8 cellular contexts compared by ENCODE assay signal in genomic region chr2:105746177-105747080, GRCh38. TPM values are rescaled to one million over a fixed set of nuclear protein-coding genes. Genes with fewer than 3 reads are reported as not detected.
DNase-seq lines count a peak whose midpoint lies in the region; ATAC-seq and TF ChIP-seq lines count a peak whose summit lies in the region.

No MANE protein-coding gene starts in this region.

- TF ChIP-seq CTCF in Loucy (conservative IDR thresholded peaks at IDR 0.05; ENCODE audit: low read length) (no peak), esophagus squamous epithelium (IDR thresholded peaks at IDR 0.05) (no peak), omental fat pad (IDR thresholded peaks at IDR 0.05) (no peak), thyroid gland (IDR thresholded peaks at IDR 0.05) (no peak)

- peak; percentile 51 for ATAC-seq in GM21786 (IDR thresholded peaks at IDR 0.05; ENCODE audit: unreplicated experiment)
- ATAC-seq in omental fat pad (ENCODE audit: low FRiP score) = no peak

- peak overlapping the region; percentile 76 for H3K9ac ChIP-seq in Loucy (ENCODE audit: low read depth, low read length, poor library complexity, severe bottlenecking)

- no peaks in the 10 kb centered on the region for H3K9me2 ChIP-seq in Loucy (replicated peaks; ENCODE audit: low read depth, low read length)

- H3K36me3 ChIP-seq in Loucy (ENCODE audit: insufficient read depth, low read length) (no peaks in the 10 kb centered on the region), esophagus squamous epithelium (no peaks in the 10 kb centered on the region), thyroid gland (no peaks in the 10 kb centered on the region)

- peaks cover 35% of the 10 kb centered on the region for H4K20me1 ChIP-seq in Loucy (ENCODE audit: insufficient read depth, low read length, poor library complexity, severe bottlenecking)

- TF ChIP-seq POLR2A in esophagus squamous epithelium (IDR thresholded peaks at IDR 0.05) (peak in 1 of 4 donors; percentile 7), thyroid gland (IDR thresholded peaks at IDR 0.05) (peak in 1 of 2 donors; percentile 1)

- H3K4me3 ChIP-seq in Loucy (ENCODE audit: low read length, poor library complexity, severe bottlenecking) (peak overlapping the region; percentile 95), esophagus squamous epithelium (peak overlapping the region; percentile 65 to 98 (median 92)), thyroid gland (replicated peaks in 1 of 3) (peak overlapping the region in 2 of 3 donors; percentile 72 to 98)

- H3K79me2 ChIP-seq in Loucy (ENCODE audit: insufficient read depth, low read length) = peaks cover 64% of the 10 kb centered on the region

- peak overlapping the region; percentile 96 for H3K4me2 ChIP-seq in Loucy (ENCODE audit: low read depth, low read length, poor library complexity, severe bottlenecking)

- H2AFZ ChIP-seq in Loucy (ENCODE audit: low read length) = no peak overlapping the region

- H3F3A ChIP-seq in Loucy (ENCODE audit: low read depth) = no peaks in the 10 kb centered on the region

- no peaks in the 10 kb centered on the region for H3K27me3 ChIP-seq in Loucy (ENCODE audit: insufficient read depth, low read length, poor library complexity, severe bottlenecking)
- H3K27me3 ChIP-seq in esophagus squamous epithelium = no peaks in the 10 kb centered on the region
- no peaks in the 10 kb centered on the region for H3K27me3 ChIP-seq in thyroid gland

- H3K27ac ChIP-seq in esophagus squamous epithelium (peak overlapping the region; percentile 87 to 98 (median 96)), thyroid gland (peak overlapping the region in 2 of 3 donors; percentile 77 to 89)

- 19 to 25% methylated on average over 16 to 23 of the region's 23 CpGs for WGBS in esophagus squamous epithelium, 2 donors
- WGBS in thyroid gland, 2 donors = 50 to 53% methylated on average over 23 of the region's 23 CpGs

- H3K9me3 ChIP-seq in Loucy (ENCODE audit: insufficient read depth, low read depth, low read length) (no peaks in the 10 kb centered on the region), esophagus squamous epithelium (no peaks in the 10 kb centered on the region), thyroid gland (no peaks in the 10 kb centered on the region)

- H3K4me1 ChIP-seq in Loucy (ENCODE audit: insufficient read depth, low read length, poor library complexity, severe bottlenecking) (peaks cover 51% of the 10 kb centered on the region), esophagus squamous epithelium (peaks cover 22 to 66% (median 41%) of the 10 kb centered on the region in 3 donors), thyroid gland (peaks cover 26 to 60% of the 10 kb centered on the region in 2 donors)

- intact Hi-C loops in esophagus squamous epithelium (cut with DNase I) (no loop called here), thyroid gland (cut with DNase I) (loop anchor here (10.0 kb wide), 3 partner anchors 138 to 198 kb away; no protein-coding TSS in a partner anchor)

- DNase-seq in GDM1 (lab: John Stamatoyannopoulos, UW) (peak; percentile 18), activated T-cell treated with anti-CD3 and anti-CD28 coated beads for 1 hour (ENCODE audit: low read depth) (peak; percentile 70), esophagus squamous epithelium (lab: John Stamatoyannopoulos, UW) (no peak), omental fat pad (ENCODE audit: low spot score) (peak; percentile 74), thyroid gland (peak; percentile 78), NCI-H774 (lab: John Stamatoyannopoulos, UW) (no peak)

RNA-seq across cellular contexts. Expression of gene NCK2, which starts 1.7 kb away (rescaled TPM):
- total RNA-seq in esophagus squamous epithelium = 10 to 100 TPM; 55.4 to 90.5 (median 62.5) TPM
- 10 to 100 TPM; 32.6 to 43.7 (median 38.7) TPM for total RNA-seq in omental fat pad
- 10 to 100 TPM; 46.0 to 62.6 (median 55.3) TPM for total RNA-seq in thyroid gland

Comparison
In these comparisons a context has a peak if more than half of its experiments do, and no peak if none do; other contexts are left out.
1. DNase-seq: peak in GDM1 (single experiment), activated T-cell treated with anti-CD3 and anti-CD28 coated beads for 1 hour (single experiment), omental fat pad (single experiment) and thyroid gland (2 of 2); none in esophagus squamous epithelium (single experiment) and NCI-H774 (single experiment).
2. Peak in every context shown above with its lines, with median percentiles within 50 percentile points of each other: H3K4me3 ChIP-seq.